15 cellular contexts compared by ENCODE assay signal in genomic region chr18:62925031-62925688, GRCh38.
DNase-seq lines count a peak whose midpoint lies in the region; ATAC-seq, FAIRE-seq and TF ChIP-seq lines count a peak whose summit lies in the region.
"Had no signal": no experiment of that assay in that cellular context is flagged by ENCODE, and none has a peak within 500 bp of the region (broad histone marks: within the 10 kb centered on the region; RNA-seq: fewer than 3 reads in every experiment).

No MANE protein-coding gene starts in this region.

- H3K27me3 ChIP-seq in astrocyte (ENCODE audit: insufficient read depth, low read length), result no peaks in the 10 kb centered on the region

- FAIRE-seq in astrocyte (lab: Jason Lieb, UNC), result no peak
- FAIRE-seq: colon, small intestine had no signal

- H3K4me3 Mint-ChIP-seq in astrocyte (ENCODE audit: unreplicated experiment), result no peak overlapping the region
- H3K4me3 Mint-ChIP-seq: activated naive CD8-positive, alpha-beta T cell treated with anti-CD3 and anti-CD28 coated beads, Interleukin-2, amount 10 ng/mL, durations not matched to agents 7 days and 5 days; IgD-negative memory B cell had no signal

- H4K20me1 ChIP-seq in astrocyte (ENCODE audit: insufficient read depth, low read length), result no peaks in the 10 kb centered on the region

- no peaks in the 10 kb centered on the region for H3K4me1 Mint-ChIP-seq in astrocyte (ENCODE audit: low read depth, unreplicated experiment)
- H3K4me1 Mint-ChIP-seq: activated naive CD8-positive, alpha-beta T cell treated with anti-CD3 and anti-CD28 coated beads, Interleukin-2, amount 10 ng/mL, durations not matched to agents 7 days and 5 days; IgD-negative memory B cell had no signal

- no peak overlapping the region for H2AFZ ChIP-seq in astrocyte (ENCODE audit: low read depth, low read length)

- H3K9me3 Mint-ChIP-seq in astrocyte (ENCODE audit: unreplicated experiment), result no peaks in the 10 kb centered on the region
- H3K9me3 Mint-ChIP-seq: activated naive CD8-positive, alpha-beta T cell treated with anti-CD3 and anti-CD28 coated beads, Interleukin-2, amount 10 ng/mL, durations not matched to agents 7 days and 5 days had no signal

- H3K79me2 ChIP-seq in astrocyte (ENCODE audit: insufficient read depth, low read length), result no peaks in the 10 kb centered on the region

- no peak overlapping the region for H3K9ac ChIP-seq in astrocyte (ENCODE audit: low read length)

- ATAC-seq in HG02610 (IDR thresholded peaks at IDR 0.05; ENCODE audit: unreplicated experiment), result peak; percentile 79
- no peak for ATAC-seq in GM19023 (IDR thresholded peaks at IDR 0.05; ENCODE audit: unreplicated experiment)
- no peak for ATAC-seq in GM19351 (IDR thresholded peaks at IDR 0.05; ENCODE audit: unreplicated experiment)

- H3K4me2 ChIP-seq in astrocyte (ENCODE audit: low read length), result peak overlapping the region; percentile 17

- peaks cover 3% of the 10 kb centered on the region for H3K4me1 ChIP-seq in astrocyte (ENCODE audit: insufficient read depth, low read length)

- peaks cover 2% of the 10 kb centered on the region for H3K36me3 Mint-ChIP-seq in astrocyte (ENCODE audit: low read depth, unreplicated experiment)

- no peak for TF ChIP-seq CTCF in AG10803 (conservative IDR thresholded peaks at IDR 0.05; ENCODE audit: low read length)
- no peak for TF ChIP-seq CTCF in astrocyte (IDR thresholded peaks at IDR 0.05; ENCODE audit: insufficient read depth, low read depth, low read length)

- H3K36me3 ChIP-seq in astrocyte (ENCODE audit: insufficient read depth, low read length), result no peaks in the 10 kb centered on the region

- H3K27ac Mint-ChIP-seq in astrocyte (ENCODE audit: unreplicated experiment), result no peak overlapping the region
- H3K27ac Mint-ChIP-seq: activated naive CD8-positive, alpha-beta T cell treated with anti-CD3 and anti-CD28 coated beads, Interleukin-2, amount 10 ng/mL, durations not matched to agents 7 days and 5 days; IgD-negative memory B cell had no signal

- peak; percentile 14 for DNase-seq in AG10803 (ENCODE audit: low read depth)
- DNase-seq in astrocyte (ENCODE audit: low read depth), result peak; percentile 40
- peak; percentile 87 for DNase-seq in kidney tubule cell (ENCODE audit: low spot score)
- no peak for DNase-seq in NCI-H2107 treated with DMSO at 0.1 percent for 48 hours (lab: John Stamatoyannopoulos, UW; ENCODE audit: unreplicated experiment)
- DNase-seq in effector CD8-positive, alpha-beta T cell (lab: John Stamatoyannopoulos, UW), result no peak
- DNase-seq: activated naive CD8-positive, alpha-beta T cell treated with anti-CD3 and anti-CD28 coated beads, Interleukin-2, amount 10 ng/mL, durations not matched to agents 7 days and 5 days; DMS153; mesendoderm; NCI-H1105 treated with DMSO at 0.1 percent for 48 hours; small intestine had no signal

- H3K9me3 ChIP-seq in astrocyte (ENCODE audit: insufficient read depth, low read depth, low read length), result no peaks in the 10 kb centered on the region

- H3K27ac ChIP-seq in astrocyte (ENCODE audit: low read depth, low read length), result no peak overlapping the region

- no peaks in the 10 kb centered on the region for H3K27me3 Mint-ChIP-seq in astrocyte (ENCODE audit: low read depth, unreplicated experiment)
- H3K27me3 Mint-ChIP-seq: activated naive CD8-positive, alpha-beta T cell treated with anti-CD3 and anti-CD28 coated beads, Interleukin-2, amount 10 ng/mL, durations not matched to agents 7 days and 5 days; IgD-negative memory B cell had no signal

- no peak overlapping the region for H3K4me3 ChIP-seq in AG10803 (ENCODE audit: low read length)
- no peak overlapping the region for H3K4me3 ChIP-seq in astrocyte (ENCODE audit: insufficient read depth, low read depth, low read length)

Comparison
In these comparisons a context has a peak if more than half of its experiments do, and no peak if none do; other contexts are left out.
1. DNase-seq: peak in AG10803 (single experiment), astrocyte (single experiment) and kidney tubule cell (single experiment); none in NCI-H2107 treated with DMSO at 0.1 percent for 48 hours (single experiment) and effector CD8-positive, alpha-beta T cell (single experiment).